Comparison of ENCODE assay signal across 8 cellular contexts in genomic region chr3:44685128-44685800, GRCh38. TPM values are rescaled to one million over a fixed set of nuclear protein-coding genes. Genes with fewer than 3 reads are reported as not detected.
DNase-seq lines count a peak whose midpoint lies in the region; ATAC-seq and TF ChIP-seq lines count a peak whose summit lies in the region.

No MANE protein-coding gene starts in this region.

- H3K36me3 Mint-ChIP-seq in activated naive CD4-positive, alpha-beta T cell treated with anti-CD3 and anti-CD28 coated beads for 36 hours (ENCODE audit: low read depth) = peaks cover 42% of the 10 kb centered on the region

- H3K27me3 ChIP-seq in NT2/D1 (ENCODE audit: insufficient read depth, insufficient read length) = peaks cover 18% of the 10 kb centered on the region
- H3K27me3 ChIP-seq in neutrophil = peaks cover 42% of the 10 kb centered on the region
- H3K27me3 ChIP-seq in subcutaneous abdominal adipose tissue (ENCODE audit: control insufficient read depth in 5 of 5, insufficient read depth in 4 of 5, low read length in 5 of 5) = peaks cover 0 to 7% (median 5%) of the 10 kb centered on the region in 5 donors

- CTCF ChIA-PET in activated naive CD4-positive, alpha-beta T cell treated with anti-CD3 and anti-CD28 coated beads for 36 hours (lab: Charles Lee) = interaction anchor here (1.2 kb wide), 1 partner anchor 153 kb away, joined by 5 read pairs; no protein-coding TSS in a partner anchor

- H3K36me3 ChIP-seq in NT2/D1 (ENCODE audit: insufficient read depth, insufficient read length, low read length) (peaks cover 30% of the 10 kb centered on the region), neutrophil (no peaks in the 10 kb centered on the region), subcutaneous abdominal adipose tissue (ENCODE audit: control insufficient read depth in 5 of 5, insufficient read depth in 5 of 5, low read length in 5 of 5) (peaks cover 0 to 4% (median 3%) of the 10 kb centered on the region in 5 donors)

- H3K9ac ChIP-seq in NT2/D1 (ENCODE audit: insufficient read length, low read depth) (peak overlapping the region; percentile 84), subcutaneous abdominal adipose tissue (ENCODE audit: low read length in 5 of 5) (peak overlapping the region; percentile 49 to 76 (median 60))

- DNase-seq in NT2/D1 (ENCODE audit: low read depth, low spot score) (peak; percentile 85), germinal center (ENCODE audit: low spot score) (peak; percentile 77), SIG-M5 (lab: John Stamatoyannopoulos, UW) (no peak)
- DNase-seq in activated naive CD4-positive, alpha-beta T cell treated with anti-CD3 and anti-CD28 coated beads for 36 hours = peak; percentile 67

- H3K27ac ChIP-seq in neutrophil = no peak overlapping the region
- H3K27ac ChIP-seq in subcutaneous abdominal adipose tissue (ENCODE audit: low read depth, low read length) = no peak overlapping the region

- H3K4me3 ChIP-seq in NT2/D1 (ENCODE audit: insufficient read length, low read depth) (peak overlapping the region; percentile 77), neutrophil (ENCODE audit: low read depth in 1 of 2, low read length in 1 of 2) (peak overlapping the region; percentile 46 to 56), subcutaneous abdominal adipose tissue (ENCODE audit: low read depth in 1 of 5, low read length in 5 of 5) (peak overlapping the region; percentile 77 to 90 (median 80))

- H3K9me3 ChIP-seq in NT2/D1 (ENCODE audit: insufficient read depth, low read length) (peaks cover 20% of the 10 kb centered on the region), neutrophil (no peaks in the 10 kb centered on the region), subcutaneous abdominal adipose tissue (ENCODE audit: control insufficient read depth in 5 of 5, low read length in 5 of 5) (peaks cover 0 to 15% (median 6%) of the 10 kb centered on the region in 5 donors)

- peak; percentile 93 for ATAC-seq in GM18498 (IDR thresholded peaks at IDR 0.05; ENCODE audit: unreplicated experiment)
- peak; percentile 93 for ATAC-seq in HG03095 (IDR thresholded peaks at IDR 0.05; ENCODE audit: unreplicated experiment)

- peaks cover 10% of the 10 kb centered on the region for H3K4me1 Mint-ChIP-seq in activated naive CD4-positive, alpha-beta T cell treated with anti-CD3 and anti-CD28 coated beads for 36 hours (ENCODE audit: low read depth)

- H3K4me1 ChIP-seq in NT2/D1 (ENCODE audit: insufficient read depth, insufficient read length) (no peaks in the 10 kb centered on the region), neutrophil (ENCODE audit: control insufficient read depth in 1 of 2, insufficient read depth in 1 of 2, low read depth in 1 of 2, low read length in 1 of 2) (peaks cover 3 to 12% of the 10 kb centered on the region in 2 experiments), subcutaneous abdominal adipose tissue (ENCODE audit: control insufficient read depth in 5 of 5, insufficient read depth in 5 of 5, low read length in 5 of 5) (peaks cover 5 to 16% (median 12%) of the 10 kb centered on the region in 5 donors)

- H3K9me3 Mint-ChIP-seq in activated naive CD4-positive, alpha-beta T cell treated with anti-CD3 and anti-CD28 coated beads for 36 hours = peaks cover 39% of the 10 kb centered on the region

- H3K27me3 Mint-ChIP-seq in activated naive CD4-positive, alpha-beta T cell treated with anti-CD3 and anti-CD28 coated beads for 36 hours (ENCODE audit: low read depth) = peaks cover 19% of the 10 kb centered on the region

- TF ChIP-seq CTCF in neutrophil (IDR thresholded peaks at IDR 0.05) = no peak

- H3K4me3 Mint-ChIP-seq in activated naive CD4-positive, alpha-beta T cell treated with anti-CD3 and anti-CD28 coated beads for 36 hours = peak overlapping the region; percentile 81

- no peak overlapping the region for H3K27ac Mint-ChIP-seq in activated naive CD4-positive, alpha-beta T cell treated with anti-CD3 and anti-CD28 coated beads for 36 hours

- intact Hi-C loops in activated naive CD4-positive, alpha-beta T cell treated with anti-CD3 and anti-CD28 coated beads for 36 hours (cut with micrococcal nuclease) = no loop called here

RNA-seq across cellular contexts. Expression of gene ZNF502, which starts 27.2 kb away (rescaled TPM):
- total RNA-seq in activated naive CD4-positive, alpha-beta T cell treated with anti-CD3 and anti-CD28 coated beads for 36 hours = 1 to 10 TPM in 1 of 2 experiments, under 1 TPM in 1; 0.62 to 1.0 TPM

RNA-seq across cellular contexts. Expression of gene ZNF35, which starts 36.7 kb away (rescaled TPM):
- 1 to 10 TPM; 1.1 to 1.9 TPM for total RNA-seq in activated naive CD4-positive, alpha-beta T cell treated with anti-CD3 and anti-CD28 coated beads for 36 hours

RNA-seq across cellular contexts. Expression of gene ZNF501, which starts 44.2 kb away (rescaled TPM):
- total RNA-seq in activated naive CD4-positive, alpha-beta T cell treated with anti-CD3 and anti-CD28 coated beads for 36 hours = 1 to 10 TPM; 1.6 to 2.7 TPM
